Comparison of ENCODE assay signal across 26 cellular contexts in genomic region chr9:70532753-70533152, GRCh38.
"Had no signal": no experiment of that assay in that cellular context is flagged by ENCODE, and none has a peak within 500 bp of the region (broad histone marks: within the 10 kb centered on the region; RNA-seq: fewer than 3 reads in every experiment).

No MANE protein-coding gene starts in this region.

- H3K9me3 Mint-ChIP-seq: activated CD4-positive, alpha-beta T cell treated with anti-CD3 and anti-CD28 coated beads, Interleukin-2, amount 10 ng/mL, durations not matched to agents 7 days and 5 days; activated T-cell treated with anti-CD3 and anti-CD28 coated beads, Interleukin-2, amount 50 U/mL, for 24 hours; activated T-helper 17 cell treated with anti-CD3 and anti-CD28 coated beads, Interleukin-2, amount 50 U/mL, for 72 hours; brain; dendritic cell treated with granulocyte-macrophage colony-stimulating factor and Interleukin-4, amounts not matched to agents 40 ng/mL and 50 ng/mL, for 4 days; mesothelial cell of epicardium; natural killer cell treated with Interleukin-12 subunit alpha and Interleukin-12 subunit beta and Interleukin-15 and Interleukin-18, amount 100 ng/mL, for 72 hours had no signal

- H3K4me1 Mint-ChIP-seq: activated T-helper 17 cell treated with anti-CD3 and anti-CD28 coated beads, Interleukin-2, amount 50 U/mL, for 72 hours had no signal

- H3K36me3 Mint-ChIP-seq: mesothelial cell of epicardium; natural killer cell treated with Interleukin-12 subunit alpha and Interleukin-12 subunit beta and Interleukin-15 and Interleukin-18, amount 100 ng/mL, for 72 hours had no signal

- H3K27me3 Mint-ChIP-seq: activated CD4-positive, alpha-beta T cell treated with anti-CD3 and anti-CD28 coated beads, Interleukin-2, amount 10 ng/mL, durations not matched to agents 7 days and 5 days; activated T-cell treated with anti-CD3 and anti-CD28 coated beads, Interleukin-2, amount 50 U/mL, for 24 hours; activated T-helper 17 cell treated with anti-CD3 and anti-CD28 coated beads, Interleukin-2, amount 50 U/mL, for 72 hours; natural killer cell treated with Interleukin-12 subunit alpha and Interleukin-12 subunit beta and Interleukin-15 and Interleukin-18, amount 100 ng/mL, for 72 hours had no signal

- H3K4me3 Mint-ChIP-seq: activated CD4-positive, alpha-beta T cell treated with anti-CD3 and anti-CD28 coated beads, Interleukin-2, amount 10 ng/mL, durations not matched to agents 7 days and 5 days; activated T-cell treated with anti-CD3 and anti-CD28 coated beads, Interleukin-2, amount 50 U/mL, for 24 hours; activated T-helper 17 cell treated with anti-CD3 and anti-CD28 coated beads, Interleukin-2, amount 50 U/mL, for 72 hours; brain; dendritic cell treated with granulocyte-macrophage colony-stimulating factor and Interleukin-4, amounts not matched to agents 40 ng/mL and 50 ng/mL, for 4 days; mesothelial cell of epicardium; natural killer cell treated with Interleukin-12 subunit alpha and Interleukin-12 subunit beta and Interleukin-15 and Interleukin-18, amount 100 ng/mL, for 72 hours had no signal

- H3K27me3 ChIP-seq: neutrophil, ovary, thyroid gland, upper lobe of right lung had no signal

- H3K4me1 ChIP-seq: left ventricle myocardium inferior, prostate gland, thyroid gland, upper lobe of right lung had no signal

- H3K9me3 ChIP-seq: left ventricle myocardium inferior, neutrophil, ovary, prostate gland, thyroid gland, upper lobe of right lung had no signal

- DNase-seq: activated CD4-positive, alpha-beta T cell treated with anti-CD3 and anti-CD28 coated beads, Interleukin-2, amount 10 ng/mL, durations not matched to agents 7 days and 5 days; activated CD8-positive, alpha-beta memory T cell treated with anti-CD3 and anti-CD28 coated beads for 24 hours; activated CD8-positive, alpha-beta memory T cell treated with anti-CD3 and anti-CD28 coated beads, Interleukin-2, amount 50 U/mL, for 4 hours; activated T-cell treated with anti-CD3 and anti-CD28 coated beads, Interleukin-2, amount 50 U/mL, for 24 hours; aorta; effector memory CD4-positive, alpha-beta T cell; foreskin melanocyte; kidney glomerular epithelial cell; left ventricle myocardium inferior; mammary epithelial cell; ovary; stimulated activated CD4-positive, alpha-beta T cell treated with anti-CD3 and anti-CD28 coated beads, Interleukin-2, amount 100 ng/mL, for 48 hours; stimulated activated naive CD4-positive, alpha-beta T cell treated with Interleukin-2 at 50 U/mL for 16 hours; substantia nigra; thyroid gland; upper lobe of right lung had no signal

- H3K36me3 ChIP-seq: left ventricle myocardium inferior, neutrophil, ovary, prostate gland, thyroid gland, upper lobe of right lung had no signal

- ATAC-seq: activated CD4-positive, CD25-positive, alpha-beta regulatory T cell treated with anti-CD3 and anti-CD28 coated beads, Interleukin-2, amount 50 U/mL, for 24 hours; activated T-helper 17 cell treated with anti-CD3 and anti-CD28 coated beads, Interleukin-2, amount 50 U/mL, for 72 hours; esophagus mucosa; natural killer cell treated with Interleukin-12 subunit alpha and Interleukin-12 subunit beta and Interleukin-15 and Interleukin-18, amount 100 ng/mL, for 72 hours; upper lobe of right lung had no signal

- H3K4me3 ChIP-seq: left ventricle myocardium inferior, ovary, prostate gland, thyroid gland, upper lobe of right lung had no signal

- H3K27ac Mint-ChIP-seq: activated CD4-positive, alpha-beta T cell treated with anti-CD3 and anti-CD28 coated beads, Interleukin-2, amount 10 ng/mL, durations not matched to agents 7 days and 5 days; activated T-cell treated with anti-CD3 and anti-CD28 coated beads, Interleukin-2, amount 50 U/mL, for 24 hours; activated T-helper 17 cell treated with anti-CD3 and anti-CD28 coated beads, Interleukin-2, amount 50 U/mL, for 72 hours; brain; dendritic cell treated with granulocyte-macrophage colony-stimulating factor and Interleukin-4, amounts not matched to agents 40 ng/mL and 50 ng/mL, for 4 days; mesothelial cell of epicardium; natural killer cell treated with Interleukin-12 subunit alpha and Interleukin-12 subunit beta and Interleukin-15 and Interleukin-18, amount 100 ng/mL, for 72 hours had no signal

- H3K27ac ChIP-seq: left ventricle myocardium inferior, neutrophil, ovary, prostate gland, thyroid gland, upper lobe of right lung, VCaP had no signal
